Comparison of ENCODE assay signal across 30 cellular contexts in the genomic region with DNA sequence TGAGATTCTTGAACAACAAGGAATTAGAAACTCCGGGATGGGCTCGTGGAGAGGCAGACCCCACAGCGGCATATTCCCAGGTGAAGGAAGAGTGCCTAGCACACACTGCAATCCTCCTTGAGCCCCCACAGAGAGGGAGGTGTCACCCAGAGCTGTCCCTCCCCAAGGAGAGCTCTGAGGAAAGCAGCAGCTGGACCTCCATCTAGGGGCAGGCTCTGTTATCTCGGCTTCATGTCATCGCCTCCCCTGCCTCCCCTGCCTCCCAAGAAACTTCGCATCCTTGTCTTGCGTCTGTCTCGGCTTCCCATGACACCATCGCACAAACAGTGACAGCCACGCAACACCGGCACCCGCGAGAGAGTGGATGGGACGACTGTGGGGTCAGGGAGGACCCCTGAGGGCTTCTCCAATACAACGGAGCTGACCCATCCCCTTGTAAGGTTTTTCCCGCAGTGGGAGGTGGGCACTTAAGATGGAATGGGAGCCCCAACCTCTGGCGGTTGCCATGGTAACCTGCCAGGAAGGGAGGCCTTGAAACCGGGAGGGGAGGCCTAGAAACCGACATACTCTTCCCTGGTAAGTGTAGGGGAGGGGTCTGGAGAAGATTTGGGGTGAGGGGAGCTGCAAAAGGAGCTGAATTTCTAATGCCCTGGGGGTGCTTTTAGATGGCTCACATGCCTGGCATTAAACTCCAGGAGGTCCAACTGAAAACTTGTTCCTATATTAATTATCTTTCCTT. TPM values are rescaled to one million over a fixed set of nuclear protein-coding genes. Genes with fewer than 3 reads are reported as not detected.
A peak's percentile ranks its signal among the peaks of the same experiment; 100 is the strongest.
DNase-seq lines count a peak whose midpoint lies in the region; ATAC-seq, FAIRE-seq and TF ChIP-seq lines count a peak whose summit lies in the region.
"Had no signal": no experiment of that assay in that cellular context is flagged by ENCODE, and none has a peak within 500 bp of the region (broad histone marks: within the 10 kb centered on the region; RNA-seq: fewer than 3 reads in every experiment).

No MANE protein-coding gene starts in this region.

- no peak overlapping the region for H3K9ac ChIP-seq in HepG2 (ENCODE audit: insufficient read depth, low read depth, low read length)
- H3K9ac ChIP-seq in NT2/D1 (ENCODE audit: insufficient read length, low read depth): peak overlapping the region; percentile 8
- H3K9ac ChIP-seq: BLaER1 treated with 17β-estradiol and CSF1 and Interleukin-3, amounts not matched to agents 10 nM and 100 nM had no signal

- in situ Hi-C loops in HepG2 (cut with HindIII; ENCODE audit: extremely low pct_ligation_motif_present, low pct_unique_long_range_greater_than_20kb): no loop called here

- no peak for TF ChIP-seq EP300 in HepG2 (IDR thresholded peaks at IDR 0.05; ENCODE audit: low read depth in 2 of 2, low read length in 2 of 2)
- TF ChIP-seq EP300 in HepG2 (CRISPR knock-in tag; IDR thresholded peaks at IDR 0.05; ENCODE audit: borderline replicate concordance): no peak

- POLR2A ChIA-PET in HepG2 (lab: Yijun Ruan, JAX): no interaction called here

- H3K4me1 ChIP-seq in HepG2 (ENCODE audit: insufficient read depth, low read length) (peaks cover 17% of the 10 kb centered on the region), right lobe of liver (no peaks in the 10 kb centered on the region), NT2/D1 (ENCODE audit: insufficient read depth, insufficient read length) (peaks cover 7% of the 10 kb centered on the region)
- H3K4me1 ChIP-seq: upper lobe of left lung had no signal

- BruUV-seq in HepG2 (replicated peaks; lab: Mats Ljungman, UMichigan): no TSS peak

- no peak for FAIRE-seq in HepG2 (lab: Jason Lieb, UNC)
- FAIRE-seq: G401.6, keratinocyte had no signal

- H2AFZ ChIP-seq in HepG2 (ENCODE audit: low read length): no peak overlapping the region
- H2AFZ ChIP-seq: PC-9 had no signal

- H3K27ac ChIP-seq in HepG2 (ENCODE audit: extremely low read length, insufficient read depth, low read length) (no peak overlapping the region), right lobe of liver (no peak overlapping the region)
- H3K27ac ChIP-seq: BLaER1 treated with 17β-estradiol and CSF1 and Interleukin-3, amounts not matched to agents 10 nM and 100 nM; PC-9; upper lobe of left lung had no signal

- no peak for TF ChIP-seq CTCF in HepG2 (CRISPR knock-in tag; IDR thresholded peaks at IDR 0.05)
- TF ChIP-seq CTCF in right lobe of liver (IDR thresholded peaks at IDR 0.05): no peak

- H3K27me3 ChIP-seq in HepG2 (ENCODE audit: control insufficient read depth in 1 of 2, insufficient read depth in 2 of 2, low read length in 2 of 2): peaks cover 2 to 13% of the 10 kb centered on the region in 2 experiments; a peak in 3 of 5 replicates
- H3K27me3 ChIP-seq in right lobe of liver: no peaks in the 10 kb centered on the region
- H3K27me3 ChIP-seq in NT2/D1 (ENCODE audit: insufficient read depth, insufficient read length): peaks cover 18% of the 10 kb centered on the region
- H3K27me3 ChIP-seq: BLaER1 treated with 17β-estradiol and CSF1 and Interleukin-3, amounts not matched to agents 10 nM and 100 nM; upper lobe of left lung had no signal

- H3K36me3 ChIP-seq in HepG2 (replicated peaks in 1 of 2; ENCODE audit: control insufficient read depth in 1 of 2, insufficient read depth in 2 of 2, low read length in 2 of 2) (no peaks in the 10 kb centered on the region), right lobe of liver (no peaks in the 10 kb centered on the region), NT2/D1 (ENCODE audit: insufficient read depth, insufficient read length, low read length) (no peaks in the 10 kb centered on the region)
- H3K36me3 ChIP-seq: BLaER1 treated with 17β-estradiol and CSF1 and Interleukin-3, amounts not matched to agents 10 nM and 100 nM had no signal

- no peak overlapping the region for H3K4me2 ChIP-seq in HepG2 (ENCODE audit: low read depth, low read length)
- H3K4me2 ChIP-seq: PC-9 had no signal

- ATAC-seq in HepG2: no peak
- ATAC-seq in right lobe of liver: no peak
- ATAC-seq in HG03378 (IDR thresholded peaks at IDR 0.05; ENCODE audit: unreplicated experiment): no peak
- ATAC-seq in GM21737 (IDR thresholded peaks at IDR 0.05; ENCODE audit: unreplicated experiment): no peak
- no peak for ATAC-seq in HG03095 (IDR thresholded peaks at IDR 0.05; ENCODE audit: unreplicated experiment)
- ATAC-seq: stimulated activated effector memory CD8-positive, alpha-beta T cell treated with anti-CD3 and anti-CD28 coated beads, Interleukin-12 subunit alpha, Interleukin-12 subunit beta, amount 100 ng/mL, for 72 hours had no signal

- H3K9me3 ChIP-seq in HepG2 (ENCODE audit: low read length): no peaks in the 10 kb centered on the region
- H3K9me3 ChIP-seq in right lobe of liver: no peaks in the 10 kb centered on the region
- no peaks in the 10 kb centered on the region for H3K9me3 ChIP-seq in NT2/D1 (ENCODE audit: insufficient read depth, low read length)
- H3K9me3 ChIP-seq: BLaER1 treated with 17β-estradiol and CSF1 and Interleukin-3, amounts not matched to agents 10 nM and 100 nM; upper lobe of left lung had no signal

- CTCF ChIA-PET in HepG2 (lab: Yijun Ruan, JAX; ENCODE audit: low intra/inter-chr PET ratio, low total read pairs): no interaction called here

- H4K20me1 ChIP-seq in HepG2 (ENCODE audit: insufficient read depth, low read length): no peaks in the 10 kb centered on the region
- H4K20me1 ChIP-seq: BLaER1 treated with 17β-estradiol and CSF1 and Interleukin-3, amounts not matched to agents 10 nM and 100 nM had no signal

- no peak for TF ChIP-seq RAD21 in HepG2 (CRISPR knock-in tag; IDR thresholded peaks at IDR 0.05)

- H3K4me3 ChIP-seq in HepG2 (replicated peaks in 1 of 3; ENCODE audit: insufficient read depth in 1 of 3, low read depth in 2 of 3, low read length in 3 of 3) (no peak overlapping the region), right lobe of liver (no peak overlapping the region), NT2/D1 (ENCODE audit: insufficient read length, low read depth) (no peak overlapping the region)
- H3K4me3 ChIP-seq: BLaER1 treated with 17β-estradiol and CSF1 and Interleukin-3, amounts not matched to agents 10 nM and 100 nM; PC-9; upper lobe of left lung had no signal

- DNase-seq in HepG2 (ENCODE audit: low spot score): no peak
- no peak for DNase-seq in right lobe of liver
- DNase-seq in NT2/D1 (ENCODE audit: low read depth, low spot score): no peak
- peak; percentile 53 for DNase-seq in iPS-NIHi11 (ENCODE audit: low spot score)
- DNase-seq: activated CD4-positive, alpha-beta T cell treated with anti-CD3 and anti-CD28 coated beads, Interleukin-2, amount 10 ng/mL, durations not matched to agents 7 days and 5 days; aorta; central memory CD4-positive, alpha-beta T cell; endodermal cell; glutamatergic neuron; HFFc6; KBM-7; midbrain; naive B cell; NCI-H1092 treated with DMSO at 0.1 percent for 48 hours; NCI-H1930; NCI-H2227 treated with DMSO at 0.1 percent for 48 hours; NCI-H526 treated with DMSO at 0.1 percent for 48 hours; PC-9; SHP77 treated with DMSO at 0.1 percent for 48 hours had no signal

- intact Hi-C loops in HepG2 (cut with micrococcal nuclease; ENCODE audit: unreplicated experiment): no loop called here
- intact Hi-C loops in right lobe of liver (cut with DNase I): no loop called here

- TF ChIP-seq POLR2A in HepG2 (IDR thresholded peaks at IDR 0.05; ENCODE audit: insufficient read depth in 1 of 2, low read depth in 2 of 2, low read length in 2 of 2) (no peak), right lobe of liver (IDR thresholded peaks at IDR 0.05) (no peak)

- WGBS in HepG2 (ENCODE audit: low lambda C conversion rate): 52% methylated on average over 9 of the region's 19 CpGs
- 93% methylated on average over 13 of the region's 19 CpGs for WGBS in right lobe of liver (ENCODE audit: insufficient coverage, low coverage, low lambda C conversion rate, missing lambda C conversion rate)

- no peaks in the 10 kb centered on the region for H3K79me2 ChIP-seq in HepG2 (ENCODE audit: insufficient read depth, low read length)

RNA-seq across cellular contexts. Expression of a gene that starts 16.4 kb away (rescaled TPM):
- total RNA-seq in HepG2 (2016; rRNA removed; fragmentation: Illumina TruSeq; extraction: Trizol): 0.07 TPM in 1 of 2 replicates, not detected in the other
- total RNA-seq in HepG2 (2016; cell fraction: cytosol; rRNA removed; fragmentation: Illumina TruSeq; extraction: Trizol; ENCODE audit: low read depth): not detected in 2 replicates
- not detected in 2 replicates for total RNA-seq in HepG2 (2016; cell fraction: insoluble cytoplasmic fraction; rRNA removed; fragmentation: Illumina TruSeq; extraction: Trizol)
- 0.14 and 0.15 TPM in 2 replicates for total RNA-seq in HepG2 (2016; cell fraction: membrane; rRNA removed; fragmentation: Illumina TruSeq; extraction: Trizol)
- not detected in 2 replicates for total RNA-seq in HepG2 (2016; cell fraction: nucleus; rRNA removed; fragmentation: Illumina TruSeq; extraction: Trizol)
- 0.72 and 0.81 TPM in 2 replicates for polyA plus RNA-seq in HepG2 (2011; rRNA removed)
- polyA plus RNA-seq in HepG2 (2011; cell fraction: cytosol; rRNA removed): 0.21 and 0.25 TPM in 2 replicates
- 1.8 and 1.9 TPM in 2 replicates for polyA plus RNA-seq in HepG2 (2011; cell fraction: nucleus; rRNA removed)
- polyA plus RNA-seq in HepG2 (2012): 0.67 and 0.75 TPM in 2 replicates
- polyA plus RNA-seq in HepG2 (2016; cell fraction: cytosol; fragmentation: Illumina TruSeq; extraction: Trizol; ENCODE audit: low read depth): 0.19 and 0.40 TPM in 2 replicates
- 0.13 TPM in 1 of 2 replicates, not detected in the other for polyA plus RNA-seq in HepG2 (2016; cell fraction: insoluble cytoplasmic fraction; fragmentation: Illumina TruSeq; extraction: Trizol; ENCODE audit: low read depth)
- polyA plus RNA-seq in HepG2 (2016; cell fraction: membrane; fragmentation: Illumina TruSeq; extraction: Trizol; ENCODE audit: low read depth): 0.23 and 0.82 TPM in 2 replicates
- 0.56 TPM in 1 of 2 replicates, not detected in the other for polyA plus RNA-seq in HepG2 (2016; cell fraction: nucleus; fragmentation: Illumina TruSeq; extraction: Trizol; ENCODE audit: insufficient read depth, low read depth)
- 1.3 and 12.9 TPM in 2 replicates for polyA minus RNA-seq in HepG2 (2011; rRNA and poly(A)+ RNA removed; ENCODE audit: low replicate concordance)
- 0.35 and 0.89 TPM in 2 replicates for polyA minus RNA-seq in HepG2 (2011; cell fraction: cytosol; rRNA and poly(A)+ RNA removed)
- 0.77 TPM in 1 of 2 replicates, not detected in the other for polyA minus RNA-seq in HepG2 (2011; cell fraction: nucleus; rRNA and poly(A)+ RNA removed)
- total RNA-seq in right lobe of liver: 10 to 100 TPM in 2 of 6 experiments, 1 to 10 TPM in 4; 6.1 to 20.6 (median 9.3) TPM
- total RNA-seq: HT1080, M059J had no signal

RNA-seq across cellular contexts. Expression of a gene that starts 35.3 kb away (rescaled TPM):
- total RNA-seq in HepG2 (2016; rRNA removed; fragmentation: Illumina TruSeq; extraction: Trizol) (0.24 and 0.28 TPM in 2 replicates), right lobe of liver (1 to 10 TPM; 2.3 to 8.9 (median 4.6) TPM)
- not detected in 2 replicates for total RNA-seq in HepG2 (2016; cell fraction: cytosol; rRNA removed; fragmentation: Illumina TruSeq; extraction: Trizol; ENCODE audit: low read depth)
- 0.06 TPM in 1 of 2 replicates, not detected in the other for total RNA-seq in HepG2 (2016; cell fraction: insoluble cytoplasmic fraction; rRNA removed; fragmentation: Illumina TruSeq; extraction: Trizol)
- not detected in 2 replicates for total RNA-seq in HepG2 (2016; cell fraction: membrane; rRNA removed; fragmentation: Illumina TruSeq; extraction: Trizol)
- not detected in 2 replicates for total RNA-seq in HepG2 (2016; cell fraction: nucleus; rRNA removed; fragmentation: Illumina TruSeq; extraction: Trizol)
- polyA plus RNA-seq in HepG2 (2011; rRNA removed): 5.5 and 6.4 TPM in 2 replicates
- polyA plus RNA-seq in HepG2 (2011; cell fraction: cytosol; rRNA removed): 4.2 TPM in 2 replicates
- 18.3 and 20.1 TPM in 2 replicates for polyA plus RNA-seq in HepG2 (2011; cell fraction: nucleus; rRNA removed)
- polyA plus RNA-seq in HepG2 (2012): 1.5 and 1.9 TPM in 2 replicates
- 0.19 and 0.32 TPM in 2 replicates for polyA plus RNA-seq in HepG2 (2016; cell fraction: cytosol; fragmentation: Illumina TruSeq; extraction: Trizol; ENCODE audit: low read depth)
- polyA plus RNA-seq in HepG2 (2016; cell fraction: insoluble cytoplasmic fraction; fragmentation: Illumina TruSeq; extraction: Trizol; ENCODE audit: low read depth): not detected in 2 replicates
- not detected in 2 replicates for polyA plus RNA-seq in HepG2 (2016; cell fraction: membrane; fragmentation: Illumina TruSeq; extraction: Trizol; ENCODE audit: low read depth)
- polyA plus RNA-seq in HepG2 (2016; cell fraction: nucleus; fragmentation: Illumina TruSeq; extraction: Trizol; ENCODE audit: insufficient read depth, low read depth): 1.00 TPM in 1 of 2 replicates, not detected in the other
- polyA minus RNA-seq in HepG2 (2011; rRNA and poly(A)+ RNA removed; ENCODE audit: low replicate concordance): 4.2 and 4.9 TPM in 2 replicates
- 2.4 TPM in 1 of 2 replicates, not detected in the other for polyA minus RNA-seq in HepG2 (2011; cell fraction: cytosol; rRNA and poly(A)+ RNA removed)
- 3.2 and 5.0 TPM in 2 replicates for polyA minus RNA-seq in HepG2 (2011; cell fraction: nucleus; rRNA and poly(A)+ RNA removed)
- total RNA-seq: HT1080, skeletal muscle tissue had no signal

RNA-seq across cellular contexts. Expression of a gene that starts 49.6 kb away (rescaled TPM):
- total RNA-seq in HepG2 (2016; rRNA removed; fragmentation: Illumina TruSeq; extraction: Trizol) (51.6 and 62.8 TPM in 2 replicates), right lobe of liver (100 to 1,000 TPM; 119 to 198 (median 152) TPM)
- 148 and 187 TPM in 2 replicates for total RNA-seq in HepG2 (2016; cell fraction: cytosol; rRNA removed; fragmentation: Illumina TruSeq; extraction: Trizol; ENCODE audit: low read depth)
- total RNA-seq in HepG2 (2016; cell fraction: insoluble cytoplasmic fraction; rRNA removed; fragmentation: Illumina TruSeq; extraction: Trizol): 41.9 and 63.2 TPM in 2 replicates
- total RNA-seq in HepG2 (2016; cell fraction: membrane; rRNA removed; fragmentation: Illumina TruSeq; extraction: Trizol): 155 and 189 TPM in 2 replicates
- 29.0 and 32.6 TPM in 2 replicates for total RNA-seq in HepG2 (2016; cell fraction: nucleus; rRNA removed; fragmentation: Illumina TruSeq; extraction: Trizol)
- polyA plus RNA-seq in HepG2 (2011; rRNA removed): 189 and 246 TPM in 2 replicates
- polyA plus RNA-seq in HepG2 (2011; cell fraction: cytosol; rRNA removed): 170 and 253 TPM in 2 replicates
- 312 and 359 TPM in 2 replicates for polyA plus RNA-seq in HepG2 (2011; cell fraction: nucleus; rRNA removed)
- polyA plus RNA-seq in HepG2 (2012): 157 and 182 TPM in 2 replicates
- polyA plus RNA-seq in HepG2 (2016; cell fraction: cytosol; fragmentation: Illumina TruSeq; extraction: Trizol; ENCODE audit: low read depth): 365 and 380 TPM in 2 replicates
- 90.9 and 108 TPM in 2 replicates for polyA plus RNA-seq in HepG2 (2016; cell fraction: insoluble cytoplasmic fraction; fragmentation: Illumina TruSeq; extraction: Trizol; ENCODE audit: low read depth)
- 308 and 330 TPM in 2 replicates for polyA plus RNA-seq in HepG2 (2016; cell fraction: membrane; fragmentation: Illumina TruSeq; extraction: Trizol; ENCODE audit: low read depth)
- 105 and 117 TPM in 2 replicates for polyA plus RNA-seq in HepG2 (2016; cell fraction: nucleus; fragmentation: Illumina TruSeq; extraction: Trizol; ENCODE audit: insufficient read depth, low read depth)
- 213 and 462 TPM in 2 replicates for polyA minus RNA-seq in HepG2 (2011; rRNA and poly(A)+ RNA removed; ENCODE audit: low replicate concordance)
- polyA minus RNA-seq in HepG2 (2011; cell fraction: cytosol; rRNA and poly(A)+ RNA removed): 159 and 180 TPM in 2 replicates
- 36.2 and 46.2 TPM in 2 replicates for polyA minus RNA-seq in HepG2 (2011; cell fraction: nucleus; rRNA and poly(A)+ RNA removed)
